9 cellular contexts compared by ENCODE assay signal in the genomic region with DNA sequence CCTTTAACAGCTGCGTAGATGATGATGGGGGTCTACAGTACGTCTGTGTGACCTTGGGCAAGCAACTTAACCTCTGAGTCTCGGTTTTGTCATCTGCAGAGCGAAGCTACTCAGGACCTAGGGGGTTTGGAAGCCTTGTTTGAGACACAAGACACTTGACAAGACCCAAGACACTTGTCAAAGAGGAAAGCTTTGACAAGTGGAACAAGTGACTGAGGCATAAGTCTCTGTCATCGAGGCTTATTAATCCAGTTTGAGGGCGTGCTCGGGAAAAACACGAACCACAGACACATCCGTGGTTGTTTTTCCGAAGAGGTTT. TPM values are rescaled to one million over a fixed set of nuclear protein-coding genes. Genes with fewer than 3 reads are reported as not detected.
A peak's percentile ranks its signal among the peaks of the same experiment; 100 is the strongest.
DNase-seq lines count a peak whose midpoint lies in the region; ATAC-seq and TF ChIP-seq lines count a peak whose summit lies in the region.
"Had no signal": no experiment of that assay in that cellular context is flagged by ENCODE, and none has a peak within 500 bp of the region (broad histone marks: within the 10 kb centered on the region; RNA-seq: fewer than 3 reads in every experiment).

No MANE protein-coding gene starts in this region.

- no peaks in the 10 kb centered on the region for H3K36me3 ChIP-seq in BJ (ENCODE audit: control insufficient read depth, insufficient read depth, low read length)
- no peaks in the 10 kb centered on the region for H3K36me3 ChIP-seq in MG63

- H3K27ac Mint-ChIP-seq in nephron = peak overlapping the region in 2 of 3 experiments; percentile 36 to 46

- H3K9me3 Mint-ChIP-seq in nephron = no peaks in the 10 kb centered on the region

- no peaks in the 10 kb centered on the region for H3K36me3 Mint-ChIP-seq in nephron (ENCODE audit: low read depth)

- no peak for DNase-seq in BJ (ENCODE audit: low read depth)
- DNase-seq in MG63 = no peak
- no peak for DNase-seq in coronary artery (ENCODE audit: low spot score)
- no peak for DNase-seq in DMS 273 (lab: John Stamatoyannopoulos, UW; ENCODE audit: unreplicated experiment)
- no peak for DNase-seq in pons (ENCODE audit: low spot score)
- DNase-seq in RPMI8226 = no peak

- peak overlapping the region in 1 of 2 donors; percentile 80 for H3K27ac ChIP-seq in coronary artery

- TF ChIP-seq CTCF in BJ (IDR thresholded peaks at IDR 0.05; ENCODE audit: insufficient read depth, low read depth, low read length) (no peak), coronary artery (IDR thresholded peaks at IDR 0.05) (no peak), nephron (IDR thresholded peaks at IDR 0.05; ENCODE audit: unreplicated experiment in 3 of 3) (no peak)

- H3K27me3 ChIP-seq in BJ (ENCODE audit: control insufficient read depth, insufficient read depth, low read length) (no peaks in the 10 kb centered on the region), MG63 (no peaks in the 10 kb centered on the region)

- no peak for ATAC-seq in GM21786 (IDR thresholded peaks at IDR 0.05; ENCODE audit: unreplicated experiment)

- peak overlapping the region; percentile 89 to 94 (median 91) for H3K4me3 Mint-ChIP-seq in nephron

- peaks cover 39% of the 10 kb centered on the region for H3K4me1 Mint-ChIP-seq in nephron

- POLR2A ChIA-PET in BJ (lab: Charles Lee) = interaction anchor here (0.6 kb wide), 1 partner anchor 160 kb away, joined by 4 read pairs; the partner anchor contains the start of gene KDM2A

- H3K4me3 ChIP-seq in BJ (ENCODE audit: low read depth, low read length) (peak overlapping the region; percentile 9; the same call in 1 of the 2 replicates), MG63 (peak overlapping the region; percentile 23), coronary artery (peak overlapping the region; percentile 79)

- CTCF ChIA-PET in BJ (lab: Yijun Ruan, JAX) = interaction anchor here (0.6 to 1.6 kb wide), 4 partner anchors 11 to 94 kb away, joined by 3 to 6 read pairs (median 3); no protein-coding TSS in a partner anchor

- H3K9me3 ChIP-seq in MG63 = no peaks in the 10 kb centered on the region

- H3K27me3 Mint-ChIP-seq in nephron (ENCODE audit: low read depth) = peaks cover 3% of the 10 kb centered on the region

RNA-seq across cellular contexts. Expression of gene PC, which starts 0.7 kb away (rescaled TPM):
- polyA plus RNA-seq in BJ (2011; rRNA removed) = 6.4 and 14.3 TPM in 2 replicates
- 11.7 and 14.8 TPM in 2 replicates for polyA minus RNA-seq in BJ (2011; rRNA and poly(A)+ RNA removed)
- 7.6 and 13.0 TPM in 2 replicates for total RNA-seq in MG63 (2014; rRNA removed; shearing (Covaris generic); ENCODE audit: low replicate concordance)

RNA-seq across cellular contexts. Expression of gene C11orf86, which starts 16.2 kb away (rescaled TPM):
- polyA plus RNA-seq in BJ (2011; rRNA removed) = 0.15 TPM in 1 of 2 replicates, not detected in the other
- polyA minus RNA-seq in BJ (2011; rRNA and poly(A)+ RNA removed) = not detected in 2 replicates
- total RNA-seq in MG63 (2014; rRNA removed; shearing (Covaris generic); ENCODE audit: low replicate concordance) = 0.59 TPM in 1 of 2 replicates, not detected in the other
- total RNA-seq: M059J had no signal

Comparison
In these comparisons a context has a peak if more than half of its experiments do, and no peak if none do; other contexts are left out.
1. H3K4me3 ChIP-seq: peak in every context shown above with its lines; median percentile 79 in coronary artery; 23 in MG63; 9 in BJ.